Comparison of ENCODE assay signal across 24 cellular contexts in genomic region chr12:114944736-114945135, GRCh38.
A peak's percentile ranks its signal among the peaks of the same experiment; 100 is the strongest.
DNase-seq lines count a peak whose midpoint lies in the region; ATAC-seq, FAIRE-seq and TF ChIP-seq lines count a peak whose summit lies in the region.
"Had no signal": no experiment of that assay in that cellular context is flagged by ENCODE, and none has a peak within 500 bp of the region (broad histone marks: within the 10 kb centered on the region; RNA-seq: fewer than 3 reads in every experiment).

No MANE protein-coding gene starts in this region.

- H3K4me1 Mint-ChIP-seq in glutamatergic neuron (ENCODE audit: low read depth, unreplicated experiment), result peaks cover 23% of the 10 kb centered on the region
- H3K4me1 Mint-ChIP-seq: B cell; CD4-positive, CD25-positive, alpha-beta regulatory T cell had no signal

- BruUV-seq in HepG2 (replicated peaks; lab: Mats Ljungman, UMichigan), result no TSS peak

- peak; percentile 49 for DNase-seq in NCI-H82 (lab: John Stamatoyannopoulos, UW)
- DNase-seq in NCI-H82 treated with DMSO at 0.1 percent for 48 hours (lab: John Stamatoyannopoulos, UW; ENCODE audit: unreplicated experiment), result no peak
- peak; percentile 20 for DNase-seq in glutamatergic neuron
- peak; percentile 30 for DNase-seq in HepG2 (ENCODE audit: low spot score)
- peak; percentile 20 for DNase-seq in small intestine
- no peak for DNase-seq in activated CD8-positive, alpha-beta memory T cell treated with anti-CD3 and anti-CD28 coated beads, Interleukin-2, amount 50 U/mL, for 4 hours
- no peak for DNase-seq in DMS79 (lab: John Stamatoyannopoulos, UW)
- DNase-seq in activated naive CD4-positive, alpha-beta T cell treated with Interleukin-2 at 50 U/mL for 16 hours, result no peak
- DNase-seq: Calu3; CD4-positive, CD25-positive, alpha-beta regulatory T cell; CD8-positive, alpha-beta T cell; DMS53; DND-41; GM23248; H7 had no signal

- no peak for TF ChIP-seq POLR2A in HepG2 (IDR thresholded peaks at IDR 0.05; ENCODE audit: insufficient read depth in 1 of 2, low read depth in 2 of 2, low read length in 2 of 2)

- H3K27ac ChIP-seq in HepG2 (ENCODE audit: extremely low read length, insufficient read depth, low read length), result no peak overlapping the region
- no peak overlapping the region for H3K27ac ChIP-seq in small intestine (ENCODE audit: low read depth in 1 of 2, low read length in 1 of 2)
- H3K27ac ChIP-seq: 22Rv1, BLaER1, C4-2B, GM23248 had no signal

- H3K4me3 ChIP-seq in HepG2 (replicated peaks in 1 of 3; ENCODE audit: insufficient read depth in 1 of 3, low read depth in 2 of 3, low read length in 3 of 3), result no peak overlapping the region
- no peak overlapping the region for H3K4me3 ChIP-seq in small intestine (ENCODE audit: low read depth in 1 of 2, low read length in 2 of 2)
- H3K4me3 ChIP-seq: BLaER1, GM23248 had no signal

- H3K4me2 ChIP-seq in HepG2 (ENCODE audit: low read depth, low read length), result no peak overlapping the region
- H3K4me2 ChIP-seq: BLaER1 had no signal

- POLR2A ChIA-PET in HepG2 (lab: Yijun Ruan, JAX), result no interaction called here

- intact Hi-C loops in HepG2 (cut with micrococcal nuclease; ENCODE audit: unreplicated experiment), result no loop called here

- peak overlapping the region; percentile 75 for H3K27ac Mint-ChIP-seq in glutamatergic neuron (ENCODE audit: unreplicated experiment)
- H3K27ac Mint-ChIP-seq: B cell; CD4-positive, CD25-positive, alpha-beta regulatory T cell; CD8-positive, alpha-beta T cell had no signal

- H3K4me1 ChIP-seq in HepG2 (ENCODE audit: insufficient read depth, low read length) (peaks cover 11% of the 10 kb centered on the region), small intestine (ENCODE audit: control insufficient read depth in 2 of 2, insufficient read depth in 1 of 2, low read depth in 1 of 2, low read length in 1 of 2) (no peaks in the 10 kb centered on the region)
- H3K4me1 ChIP-seq: BLaER1 had no signal

- no peak for TF ChIP-seq EP300 in HepG2 (IDR thresholded peaks at IDR 0.05; ENCODE audit: low read depth in 2 of 2, low read length in 2 of 2)
- TF ChIP-seq EP300 in HepG2 (CRISPR knock-in tag; IDR thresholded peaks at IDR 0.05; ENCODE audit: borderline replicate concordance), result no peak

- in situ Hi-C loops in HepG2 (cut with HindIII; ENCODE audit: extremely low pct_ligation_motif_present, low pct_unique_long_range_greater_than_20kb), result no loop called here

- no peak for TF ChIP-seq RAD21 in HepG2 (CRISPR knock-in tag; IDR thresholded peaks at IDR 0.05)

- H3K36me3 ChIP-seq in HepG2 (replicated peaks in 1 of 2; ENCODE audit: control insufficient read depth in 1 of 2, insufficient read depth in 2 of 2, low read length in 2 of 2), result no peaks in the 10 kb centered on the region
- no peaks in the 10 kb centered on the region for H3K36me3 ChIP-seq in small intestine (ENCODE audit: control insufficient read depth in 2 of 2, insufficient read depth in 2 of 2, low read length in 2 of 2)
- H3K36me3 ChIP-seq: BLaER1 had no signal

- WGBS in HepG2 (ENCODE audit: low lambda C conversion rate), result 1% methylated on average over 4 of the region's 4 CpGs
- WGBS in small intestine, 3 donors, result 35 to 74% (median 56%) methylated on average over 4 of the region's 4 CpGs

- H3K9me3 Mint-ChIP-seq in glutamatergic neuron (ENCODE audit: unreplicated experiment), result peaks cover 8% of the 10 kb centered on the region
- H3K9me3 Mint-ChIP-seq: CD8-positive, alpha-beta T cell had no signal

- FAIRE-seq in HepG2 (lab: Jason Lieb, UNC) (peak; percentile 21), small intestine (lab: Jason Lieb, UNC) (no peak)
- FAIRE-seq: A204.1, G401.6, GM12892, GM19239, H1 had no signal

- CTCF ChIA-PET in HepG2 (lab: Yijun Ruan, JAX; ENCODE audit: low intra/inter-chr PET ratio, low total read pairs), result no interaction called here

- peaks cover 6% of the 10 kb centered on the region for H3K27me3 Mint-ChIP-seq in glutamatergic neuron (ENCODE audit: unreplicated experiment)
- H3K27me3 Mint-ChIP-seq: CD4-positive, CD25-positive, alpha-beta regulatory T cell had no signal

- H3K9me3 ChIP-seq in HepG2 (ENCODE audit: low read length) (0 out of 2 replicates have a peak, but pooled peaks cover 3% of the 10 kb centered on the region), small intestine (ENCODE audit: control insufficient read depth, low read depth) (no peaks in the 10 kb centered on the region)

- H3K79me2 ChIP-seq in HepG2 (ENCODE audit: insufficient read depth, low read length), result no peaks in the 10 kb centered on the region

- H3K27me3 ChIP-seq in HepG2 (ENCODE audit: control insufficient read depth in 1 of 2, insufficient read depth in 2 of 2, low read length in 2 of 2) (peaks cover 0 to 10% of the 10 kb centered on the region in 2 experiments; a peak in 2 of 5 replicates), small intestine (ENCODE audit: control insufficient read depth in 2 of 2, insufficient read depth in 2 of 2, low read length in 2 of 2) (no peaks in the 10 kb centered on the region)
- H3K27me3 ChIP-seq: BLaER1 had no signal

- no peaks in the 10 kb centered on the region for H3K36me3 Mint-ChIP-seq in glutamatergic neuron (ENCODE audit: unreplicated experiment)
- H3K36me3 Mint-ChIP-seq: CD4-positive, CD25-positive, alpha-beta regulatory T cell; CD8-positive, alpha-beta T cell had no signal

- H3K4me3 Mint-ChIP-seq in glutamatergic neuron (ENCODE audit: unreplicated experiment), result peak overlapping the region; percentile 27
- H3K4me3 Mint-ChIP-seq: B cell; CD4-positive, CD25-positive, alpha-beta regulatory T cell; CD8-positive, alpha-beta T cell had no signal

- no peak overlapping the region for H3K9ac ChIP-seq in HepG2 (ENCODE audit: insufficient read depth, low read depth, low read length)
- H3K9ac ChIP-seq: BLaER1, GM23248 had no signal

- no peak overlapping the region for H2AFZ ChIP-seq in HepG2 (ENCODE audit: low read length)
- H2AFZ ChIP-seq: GM23248 had no signal

- H4K20me1 ChIP-seq in HepG2 (ENCODE audit: insufficient read depth, low read length), result no peaks in the 10 kb centered on the region
- H4K20me1 ChIP-seq: BLaER1 had no signal

- TF ChIP-seq CTCF in glutamatergic neuron (IDR thresholded peaks at IDR 0.05; ENCODE audit: partially characterized antibody, unreplicated experiment) (no peak), HepG2 (CRISPR knock-in tag; IDR thresholded peaks at IDR 0.05) (no peak)

- peak; percentile 60 for ATAC-seq in HepG2
- ATAC-seq: CD8-positive, alpha-beta T cell had no signal

TF ChIP-seq in HepG2, 621 proteins besides CTCF, POLR2A, EP300 and RAD21 (continues in another document):
- TF ChIP-seq TBX2 (CRISPR knock-in tag; IDR thresholded peaks at IDR 0.05; ENCODE audit: borderline replicate concordance) (peak; percentile 87), FOXA3 (CRISPR knock-in tag; IDR thresholded peaks at IDR 0.05) (peak; percentile 50; the same call in 1 of the 2 replicates), NPAS2 (CRISPR knock-in tag; IDR thresholded peaks at IDR 0.05; ENCODE audit: borderline replicate concordance) (no peak), MEIS1 (CRISPR knock-in tag; IDR thresholded peaks at IDR 0.05; ENCODE audit: borderline replicate concordance) (no peak), CEBPG (CRISPR knock-in tag; IDR thresholded peaks at IDR 0.05) (peak; percentile 20; the same call in 1 of the 2 replicates), SOX6 (IDR thresholded peaks at IDR 0.05) (no peak), SOX6 (CRISPR knock-in tag; IDR thresholded peaks at IDR 0.05) (peak; percentile 65), FOXP1 (IDR thresholded peaks at IDR 0.05) (no peak), FOXP1 (CRISPR knock-in tag; IDR thresholded peaks at IDR 0.05) (0 out of 2 replicates have a peak, but pooled peaks have one; percentile 30), LBX2 (CRISPR knock-in tag; IDR thresholded peaks at IDR 0.05; ENCODE audit: borderline replicate concordance) (no peak), ZNF552 (CRISPR knock-in tag; IDR thresholded peaks at IDR 0.05; ENCODE audit: borderline replicate concordance) (no peak), HNF1A (IDR thresholded peaks at IDR 0.05; ENCODE audit: low read depth) (peak; percentile 58; the same call in 1 of the 2 replicates), HNF1A (CRISPR knock-in tag; IDR thresholded peaks at IDR 0.05; ENCODE audit: borderline replicate concordance) (peak; percentile 40; the same call in 1 of the 2 replicates), TARDBP (CRISPR knock-in tag; IDR thresholded peaks at IDR 0.05) (no peak)

Comparison
In these comparisons a context has a peak if more than half of its experiments do, and no peak if none do; other contexts are left out.
1. DNase-seq: peak in NCI-H82 (single experiment), glutamatergic neuron (single experiment), HepG2 (single experiment) and small intestine (single experiment); none in NCI-H82 treated with DMSO at 0.1 percent for 48 hours (single experiment), activated CD8-positive, alpha-beta memory T cell treated with anti-CD3 and anti-CD28 coated beads, Interleukin-2, amount 50 U/mL, for 4 hours (single experiment), DMS79 (single experiment) and activated naive CD4-positive, alpha-beta T cell treated with Interleukin-2 at 50 U/mL for 16 hours (single experiment).